8 cellular contexts compared by ENCODE assay signal in the genomic region with DNA sequence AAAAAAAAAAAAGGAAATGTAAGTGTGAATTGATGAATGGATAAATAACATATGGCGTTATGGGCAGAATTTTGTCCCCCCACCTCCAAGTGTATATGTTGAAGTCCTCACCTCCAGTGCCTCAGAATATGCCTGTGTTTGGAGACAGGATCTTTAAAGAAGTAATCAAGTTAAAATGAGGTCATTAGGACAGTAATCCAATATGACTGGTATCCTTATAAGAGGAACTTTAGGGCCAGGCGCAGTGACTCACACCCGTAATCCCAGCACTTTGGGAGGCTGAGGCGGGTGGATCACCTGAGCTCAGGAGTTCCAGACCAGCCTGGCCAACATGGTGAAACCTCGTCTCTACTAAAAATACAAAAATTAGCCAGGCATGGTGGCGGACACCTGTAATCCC. TPM values are rescaled to one million over a fixed set of nuclear protein-coding genes. Genes with fewer than 3 reads are reported as not detected.
DNase-seq lines count a peak whose midpoint lies in the region; ATAC-seq, FAIRE-seq and TF ChIP-seq lines count a peak whose summit lies in the region.
"Not testable (repeated sequence)": the region's sequence is repeated elsewhere in the genome, so short reads cannot be mapped to it uniquely, and the experiment has no call there.
"Had no signal": no experiment of that assay in that cellular context is flagged by ENCODE, and none has a peak within 500 bp of the region (broad histone marks: within the 10 kb centered on the region; RNA-seq: fewer than 3 reads in every experiment).

No MANE protein-coding gene starts in this region.

- H3K27ac ChIP-seq in RWPE2 (ENCODE audit: poor library complexity, severe bottlenecking) (peak overlapping the region; percentile 90), epithelial cell of prostate (peak overlapping the region; percentile 99)

- ATAC-seq in RWPE2 (ENCODE audit: low read depth), result not testable (repeated sequence)
- peak; percentile 23 for ATAC-seq in mucosa of descending colon

- FAIRE-seq in bronchial epithelial cell (lab: Jason Lieb, UNC), result not testable (repeated sequence)

- H3K27me3 ChIP-seq in RWPE2 (ENCODE audit: insufficient read depth, poor library complexity, severe bottlenecking); bronchial epithelial cell (ENCODE audit: control insufficient read depth, insufficient read depth, low read length): not testable (repeated sequence)

- not testable (repeated sequence) for H3K9me3 ChIP-seq in RWPE2 (ENCODE audit: severe bottlenecking); mucosa of descending colon

- not testable (repeated sequence) for H3K4me3 ChIP-seq in RWPE2 (ENCODE audit: severe bottlenecking); bronchial epithelial cell (ENCODE audit: low read depth, low read length); mucosa of descending colon

- peaks cover 36% of the 10 kb centered on the region for H3K4me1 ChIP-seq in RWPE2 (ENCODE audit: insufficient read depth, poor library complexity, severe bottlenecking)
- H3K4me1 ChIP-seq in mucosa of descending colon (ENCODE audit: low read depth), result not testable (repeated sequence)

- peak; percentile 48 for DNase-seq in NCI-H82 (lab: John Stamatoyannopoulos, UW)
- DNase-seq in RWPE2 (ENCODE audit: low spot score); epithelial cell of prostate (ENCODE audit: low read depth, low spot score); mucosa of descending colon: not testable (repeated sequence)
- DNase-seq in bronchial epithelial cell (ENCODE audit: low read depth), result peak; percentile 65

- intact Hi-C loops in mucosa of descending colon (cut with DNase I, micrococcal nuclease), result not testable (repeated sequence)

- TF ChIP-seq CTCF in RWPE2 (IDR thresholded peaks at IDR 0.05; ENCODE audit: poor library complexity, severe bottlenecking); bronchial epithelial cell (IDR thresholded peaks at IDR 0.05; ENCODE audit: insufficient read depth, low read length, severe bottlenecking); mucosa of descending colon (IDR thresholded peaks at IDR 0.05): not testable (repeated sequence)

- not testable (repeated sequence) for H3K36me3 ChIP-seq in RWPE2 (ENCODE audit: low read depth); bronchial epithelial cell (ENCODE audit: control insufficient read depth, insufficient read depth, low read length); mucosa of descending colon (ENCODE audit: low read depth)

RNA-seq across cellular contexts. Expression of gene TMEM45B, which starts 17.6 kb away (rescaled TPM):
- total RNA-seq in bronchial epithelial cell, result 162 and 317 TPM in 2 replicates
- 100 to 1,000 TPM; 165 to 442 (median 278) TPM for total RNA-seq in mucosa of descending colon
- total RNA-seq: A673, Daoy, G401 had no signal
